Comparison of ENCODE assay signal across 8 cellular contexts in the genomic region with DNA sequence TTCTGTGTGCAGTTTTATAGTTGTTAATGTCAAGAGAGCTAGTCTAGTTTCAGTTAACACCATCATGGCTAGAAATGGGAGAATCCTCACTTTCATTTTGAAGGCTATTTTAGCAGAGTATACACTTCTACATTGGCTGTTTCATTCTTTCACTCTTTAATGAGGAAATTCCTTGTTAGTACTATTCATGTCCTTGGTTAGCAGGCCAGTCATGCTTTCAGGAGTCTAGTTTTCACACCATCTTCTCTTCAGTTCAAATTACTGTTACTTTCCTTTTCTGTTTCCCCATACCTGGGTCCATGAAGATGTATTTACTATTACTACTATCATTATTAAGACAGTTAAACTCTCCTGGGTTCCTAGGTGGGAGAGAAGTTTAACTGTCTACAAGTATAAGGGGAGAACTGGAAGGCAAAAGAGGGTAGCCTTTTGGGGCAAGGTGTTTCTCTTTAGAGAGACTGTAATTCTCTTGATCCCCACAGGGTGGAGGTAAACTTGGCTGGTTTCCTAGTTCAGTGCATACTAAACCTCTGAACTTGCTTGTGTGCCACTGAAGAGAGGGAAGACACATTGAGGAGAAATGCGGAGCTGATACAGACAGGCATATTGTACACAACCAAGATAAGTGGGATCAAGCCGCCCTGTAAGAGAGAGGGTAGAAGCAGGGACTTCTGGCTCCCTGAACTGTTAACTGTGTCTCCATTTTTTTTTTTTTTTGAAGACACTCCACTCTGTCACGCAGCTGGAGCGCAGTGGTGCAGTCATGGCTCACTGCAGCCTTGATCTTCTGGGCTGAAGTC. TPM values are rescaled to one million over a fixed set of nuclear protein-coding genes. Genes with fewer than 3 reads are reported as not detected.
DNase-seq lines count a peak whose midpoint lies in the region; ATAC-seq and TF ChIP-seq lines count a peak whose summit lies in the region.

No MANE protein-coding gene starts in this region.

- H3K4me3 Mint-ChIP-seq in immature natural killer cell, result no peak overlapping the region

- ATAC-seq in upper lobe of left lung (ENCODE audit: low FRiP score in 2 of 2), result peak in 1 of 2 donors; percentile 65
- no peak for ATAC-seq in GM18858 (IDR thresholded peaks at IDR 0.05; ENCODE audit: unreplicated experiment)
- no peak for ATAC-seq in HG03342 (IDR thresholded peaks at IDR 0.05; ENCODE audit: unreplicated experiment)

- H3K27me3 Mint-ChIP-seq in immature natural killer cell (ENCODE audit: low read depth in 3 of 3), result peaks cover 11 to 46% (median 32%) of the 10 kb centered on the region in 3 donors

- H3K4me1 ChIP-seq in BE2C (no peaks in the 10 kb centered on the region), upper lobe of left lung (peaks cover 4 to 5% (median 5%) of the 10 kb centered on the region in 4 donors)

- TF ChIP-seq EP300 in upper lobe of left lung (IDR thresholded peaks at IDR 0.05), result no peak

- TF ChIP-seq CTCF in BE2C (IDR thresholded peaks at IDR 0.05; ENCODE audit: low read depth, low read length) (peak; percentile 69), GM12875 (IDR thresholded peaks at IDR 0.05; ENCODE audit: borderline replicate concordance, insufficient read depth, low read depth, low read length) (peak; percentile 58), upper lobe of left lung (IDR thresholded peaks at IDR 0.05) (peak; percentile 49 to 80 (median 71))

- DNase-seq in BE2C, result peak; percentile 43
- DNase-seq in NCI-H2171 treated with DMSO at 0.1 percent for 48 hours (lab: John Stamatoyannopoulos, UW), result peak; percentile 52
- peak; percentile 78 for DNase-seq in amniotic epithelial cell (ENCODE audit: low read depth)
- peak in 2 of 3 donors; percentile 3 to 17 for DNase-seq in immature natural killer cell
- no peak for DNase-seq in upper lobe of left lung

- no peak for TF ChIP-seq POLR2A in upper lobe of left lung (IDR thresholded peaks at IDR 0.05)

- H3K27me3 ChIP-seq in BE2C (peaks cover 3% of the 10 kb centered on the region), upper lobe of left lung (peaks cover 0 to 13% (median 3%) of the 10 kb centered on the region in 4 donors)

- no peak overlapping the region for H3K27ac Mint-ChIP-seq in immature natural killer cell

- no peak overlapping the region for H3K27ac ChIP-seq in upper lobe of left lung

- H3K36me3 ChIP-seq in BE2C (no peaks in the 10 kb centered on the region), upper lobe of left lung (no peaks in the 10 kb centered on the region)

- WGBS in upper lobe of left lung, 2 donors, result 50 to 51% methylated on average over 4 of the region's 4 CpGs

- peaks cover 4 to 10% (median 5%) of the 10 kb centered on the region in 3 donors for H3K36me3 Mint-ChIP-seq in immature natural killer cell

- H3K9me3 ChIP-seq in BE2C (peaks cover 8% of the 10 kb centered on the region), upper lobe of left lung (peaks cover 4 to 9% (median 5%) of the 10 kb centered on the region in 4 donors)

- peaks cover 0 to 3% of the 10 kb centered on the region in 2 donors for H3K4me1 Mint-ChIP-seq in immature natural killer cell

- H3K4me3 ChIP-seq in BE2C (ENCODE audit: low read depth, low read length), result no peak overlapping the region
- no peak overlapping the region for H3K4me3 ChIP-seq in GM12875 (ENCODE audit: low read depth, low read length)
- H3K4me3 ChIP-seq in upper lobe of left lung, result no peak overlapping the region

- H3K9me3 Mint-ChIP-seq in immature natural killer cell, result peaks cover 6 to 30% (median 22%) of the 10 kb centered on the region in 6 donors

RNA-seq across cellular contexts. Expression of a gene that starts 41.3 kb away (rescaled TPM):
- polyA plus RNA-seq in BE2C (2012; ENCODE audit: insufficient read depth, insufficient read length, low read depth), result not detected
- polyA plus RNA-seq in immature natural killer cell, result not detected
- not detected for total RNA-seq in upper lobe of left lung

RNA-seq across cellular contexts. Expression of a gene that starts 42.4 kb away (rescaled TPM):
- not detected for polyA plus RNA-seq in BE2C (2012; ENCODE audit: insufficient read depth, insufficient read length, low read depth)
- not detected for polyA plus RNA-seq in immature natural killer cell
- total RNA-seq in upper lobe of left lung, result not detected

RNA-seq across cellular contexts. Expression of a gene that starts 59.3 kb away (rescaled TPM):
- polyA plus RNA-seq in BE2C (2012; ENCODE audit: insufficient read depth, insufficient read length, low read depth), result not detected
- not detected for polyA plus RNA-seq in immature natural killer cell
- total RNA-seq in upper lobe of left lung, result 1 to 10 TPM in 4 of 6 donors, not detected in 2; 2.1 to 4.3 (median 3.3) TPM

Comparison
In these comparisons a context has a peak if more than half of its experiments do, and no peak if none do; other contexts are left out.
1. DNase-seq: peak in BE2C (single experiment), NCI-H2171 treated with DMSO at 0.1 percent for 48 hours (single experiment), amniotic epithelial cell (single experiment) and immature natural killer cell (2 of 3); none in upper lobe of left lung (0 of 2).
2. Peak in every context shown above with its lines, with median percentiles within 50 percentile points of each other: CTCF ChIP-seq.